9 cellular contexts compared by ENCODE assay signal in the genomic region with DNA sequence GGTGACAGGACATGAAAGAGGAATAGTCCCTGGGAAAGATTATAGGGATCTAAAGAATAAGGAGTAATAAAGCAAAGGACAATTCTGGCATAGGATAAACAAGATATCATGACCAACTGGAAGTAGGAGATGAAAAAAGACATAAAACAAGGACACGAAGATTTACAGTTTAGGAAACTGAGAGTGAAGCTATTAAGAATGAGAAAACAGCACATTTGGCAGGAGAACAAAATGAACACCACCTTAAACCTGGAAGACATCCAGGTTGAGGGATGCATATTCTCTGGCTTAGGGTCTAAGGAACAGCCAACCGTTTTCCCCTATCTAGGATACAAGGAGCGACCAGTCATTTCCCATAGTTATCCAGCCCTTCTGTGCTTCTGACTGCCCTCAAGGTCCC. TPM values are rescaled to one million over a fixed set of nuclear protein-coding genes. Genes with fewer than 3 reads are reported as not detected.
DNase-seq lines count a peak whose midpoint lies in the region; ATAC-seq and TF ChIP-seq lines count a peak whose summit lies in the region.
"Had no signal": no experiment of that assay in that cellular context is flagged by ENCODE, and none has a peak within 500 bp of the region (broad histone marks: within the 10 kb centered on the region; RNA-seq: fewer than 3 reads in every experiment).

No MANE protein-coding gene starts in this region.

- H3K9me3 ChIP-seq in RWPE2 (ENCODE audit: severe bottlenecking) (no peaks in the 10 kb centered on the region), psoas muscle (no peaks in the 10 kb centered on the region)

- no peaks in the 10 kb centered on the region for H3K27me3 ChIP-seq in RWPE2 (ENCODE audit: insufficient read depth, poor library complexity, severe bottlenecking)
- no peaks in the 10 kb centered on the region for H3K27me3 ChIP-seq in psoas muscle (ENCODE audit: insufficient read depth in 3 of 3, low read length in 2 of 3)

- TF ChIP-seq CTCF in RWPE2 (IDR thresholded peaks at IDR 0.05; ENCODE audit: poor library complexity, severe bottlenecking): no peak
- TF ChIP-seq CTCF in epithelial cell of proximal tubule (conservative IDR thresholded peaks at IDR 0.05; ENCODE audit: low read depth, low read length): no peak
- no peak for TF ChIP-seq CTCF in psoas muscle (IDR thresholded peaks at IDR 0.05)

- peaks cover 13% of the 10 kb centered on the region for H3K36me3 ChIP-seq in RWPE2 (ENCODE audit: low read depth)
- no peaks in the 10 kb centered on the region for H3K36me3 ChIP-seq in psoas muscle (ENCODE audit: insufficient read depth in 1 of 2, low read depth in 1 of 2)

- POLR2A ChIA-PET in HEK293T (lab: Yijun Ruan, JAX): no interaction called here

- intact Hi-C loops in psoas muscle (cut with DNase I): no loop called here

- no peak for ATAC-seq in RWPE2 (ENCODE audit: low read depth)
- no peak for ATAC-seq in psoas muscle
- no peak for ATAC-seq in GM21390 (IDR thresholded peaks at IDR 0.05; ENCODE audit: unreplicated experiment)

- H3K4me3 ChIP-seq in GM08714 (ENCODE audit: low read length) (peak overlapping the region; percentile 85), RWPE2 (ENCODE audit: severe bottlenecking) (peak overlapping the region; percentile 74), epithelial cell of proximal tubule (ENCODE audit: low read depth, low read length) (peak overlapping the region; percentile 81), psoas muscle (peak overlapping the region; percentile 90)

- DNase-seq in RWPE2 (ENCODE audit: low spot score) (no peak), epithelial cell of proximal tubule (ENCODE audit: low read depth) (no peak), psoas muscle (no peak), HEK293T (ENCODE audit: extremely low spot score) (no peak), NCI-H1436 (lab: John Stamatoyannopoulos, UW) (no peak)
- no peak for DNase-seq in activated effector memory CD4-positive, alpha-beta T cell treated with Interleukin-2 at 50 U/mL for 16 hours
- DNase-seq: NCI-H2107 had no signal

- H3K4me1 ChIP-seq in RWPE2 (ENCODE audit: insufficient read depth, poor library complexity, severe bottlenecking) (peaks cover 19% of the 10 kb centered on the region), psoas muscle (peaks cover 34% of the 10 kb centered on the region)

- no peak overlapping the region for H3K27ac ChIP-seq in RWPE2 (ENCODE audit: poor library complexity, severe bottlenecking)
- H3K27ac ChIP-seq in psoas muscle: peak overlapping the region; percentile 6

- CTCF ChIA-PET in HEK293T (lab: Yijun Ruan, JAX): no interaction called here

- 34 to 46% (median 38%) methylated on average over 3 of the region's 3 CpGs for WGBS in psoas muscle, 3 donors

TF ChIP-seq in HEK293T, 16 proteins besides CTCF, POLR2A, EP300 and RAD21:
- TF ChIP-seq SUZ12 (IDR thresholded peaks at IDR 0.05) (no peak), FOXA1 (IDR thresholded peaks at IDR 0.05) (no peak), L3MBTL2 (conservative IDR thresholded peaks at IDR 0.05) (no peak), SP1 (IDR thresholded peaks at IDR 0.05) (no peak), ELF4 (IDR thresholded peaks at IDR 0.05) (no peak), HDGF (IDR thresholded peaks at IDR 0.05; ENCODE audit: borderline replicate concordance) (no peak), ZNF384 (IDR thresholded peaks at IDR 0.05) (no peak), FOXM1 (IDR thresholded peaks at IDR 0.05; ENCODE audit: borderline replicate concordance) (no peak), LEF1 (IDR thresholded peaks at IDR 0.05; ENCODE audit: borderline replicate concordance) (no peak), CTBP1 (IDR thresholded peaks at IDR 0.05; ENCODE audit: borderline replicate concordance) (no peak), TARDBP (IDR thresholded peaks at IDR 0.05) (no peak), NFRKB (IDR thresholded peaks at IDR 0.05) (no peak), ARNT (IDR thresholded peaks at IDR 0.05) (no peak), FOXK2 (IDR thresholded peaks at IDR 0.05) (no peak)
- TF ChIP-seq, protein P1, sequence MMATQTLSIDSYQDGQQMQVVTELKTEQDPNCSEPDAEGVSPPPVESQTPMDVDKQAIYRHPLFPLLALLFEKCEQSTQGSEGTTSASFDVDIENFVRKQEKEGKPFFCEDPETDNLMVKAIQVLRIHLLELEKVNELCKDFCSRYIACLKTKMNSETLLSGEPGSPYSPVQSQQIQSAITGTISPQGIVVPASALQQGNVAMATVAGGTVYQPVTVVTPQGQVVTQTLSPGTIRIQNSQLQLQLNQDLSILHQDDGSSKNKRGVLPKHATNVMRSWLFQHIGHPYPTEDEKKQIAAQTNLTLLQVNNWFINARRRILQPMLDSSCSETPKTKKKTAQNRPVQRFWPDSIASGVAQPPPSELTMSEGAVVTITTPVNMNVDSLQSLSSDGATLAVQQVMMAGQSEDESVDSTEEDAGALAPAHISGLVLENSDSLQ (IDR thresholded peaks at IDR 0.05): no peak

RNA-seq across cellular contexts. Expression of gene TRIP11, which starts 1.9 kb away (rescaled TPM):
- total RNA-seq in epithelial cell of proximal tubule (12.0 and 15.1 TPM in 2 replicates), psoas muscle (10 to 100 TPM; 47.5 to 54.8 (median 51.4) TPM)
- 10 to 100 TPM in 1 of 3 donors, 1 to 10 TPM in 2; 6.8 to 22.2 (median 7.0) TPM for polyA plus RNA-seq in psoas muscle
